In the genomic region with DNA sequence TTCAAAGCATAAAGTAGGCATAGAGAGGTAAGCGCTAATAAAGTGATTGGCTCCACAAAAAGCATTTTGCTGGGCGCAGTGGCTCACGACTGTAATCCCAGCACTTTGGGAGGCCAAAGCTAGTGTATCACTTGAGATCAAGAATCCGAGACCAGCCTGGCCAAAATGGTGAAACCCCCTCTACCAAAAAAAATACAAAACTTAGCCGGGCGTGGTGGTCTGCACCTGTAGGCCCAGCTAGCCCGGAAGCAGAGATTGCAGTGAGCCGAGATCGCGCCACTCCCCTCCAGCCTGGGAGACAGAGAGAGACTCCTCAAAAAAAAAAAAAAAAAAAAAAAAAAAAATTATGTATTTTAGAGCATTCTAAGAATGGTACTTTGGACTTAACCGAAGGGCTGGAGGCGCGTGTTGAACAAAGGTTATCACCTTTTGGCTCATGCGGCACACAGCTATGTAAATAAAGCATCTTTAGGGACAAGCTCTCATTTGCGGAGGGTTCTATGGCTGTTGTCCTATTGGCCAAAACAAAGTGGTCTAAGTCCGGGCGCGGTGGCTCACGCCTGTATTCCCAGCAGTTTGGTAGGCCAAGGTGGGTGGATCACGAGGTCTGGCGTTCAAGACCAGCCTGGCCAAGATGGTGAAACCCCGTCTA, we compare ENCODE assay signal across 8 cellular contexts. TPM values are rescaled to one million over a fixed set of nuclear protein-coding genes. Genes with fewer than 3 reads are reported as not detected.
DNase-seq lines count a peak whose midpoint lies in the region; ATAC-seq and TF ChIP-seq lines count a peak whose summit lies in the region.

No MANE protein-coding gene starts in this region.

- no peaks in the 10 kb centered on the region for H3K79me2 ChIP-seq in osteoblast (ENCODE audit: insufficient read depth, low read length)

- no peak for TF ChIP-seq CTCF in AG04450 (IDR thresholded peaks at IDR 0.05; ENCODE audit: low read depth, low read length)
- TF ChIP-seq CTCF in epithelial cell of proximal tubule (conservative IDR thresholded peaks at IDR 0.05; ENCODE audit: low read depth, low read length), result no peak
- no peak for TF ChIP-seq CTCF in osteoblast (IDR thresholded peaks at IDR 0.05; ENCODE audit: extremely low read depth, low read depth, low read length)

- POLR2A ChIA-PET in AG04450 (lab: Yijun Ruan, JAX), result interaction anchor here (0.7 to 5.6 kb wide), 15 partner anchors 14 to 1768 kb away, joined by 3 to 101 read pairs (median 8); partner anchors contain the start of gene HFE

- peaks cover 8% of the 10 kb centered on the region for H3K4me1 ChIP-seq in SJSA1 (replicated peaks)
- H3K4me1 ChIP-seq in osteoblast (ENCODE audit: insufficient read depth, low read length), result peaks cover 12% of the 10 kb centered on the region

- DNase-seq in AG04450 (ENCODE audit: low read depth, low spot score), result no peak
- peak in 1 of 2 experiments; percentile 45 for DNase-seq in SJSA1 (ENCODE audit: low read depth in 1 of 2, low spot score in 2 of 2)
- no peak for DNase-seq in epithelial cell of proximal tubule (ENCODE audit: low read depth)
- no peak for DNase-seq in osteoblast (ENCODE audit: insufficient read length, low spot score, missing footprints)
- no peak for DNase-seq in activated gamma-delta T cell (lab: John Stamatoyannopoulos, UW)
- no peak for DNase-seq in DMS 273 treated with DMSO at 0.1 percent for 48 hours (lab: John Stamatoyannopoulos, UW)

- CTCF ChIA-PET in AG04450 (lab: Charles Lee), result interaction anchor here (0.6 to 20.2 kb wide), 5 partner anchors 10 to 169 kb away, joined by 3 to 858 read pairs (median 3); no protein-coding TSS in a partner anchor

- H3K36me3 ChIP-seq in SJSA1, result no peaks in the 10 kb centered on the region
- H3K36me3 ChIP-seq in osteoblast (ENCODE audit: insufficient read depth, low read length), result no peaks in the 10 kb centered on the region

- H3K9me3 ChIP-seq in AG04450 (ENCODE audit: control insufficient read depth, insufficient read depth, low read length) (peaks cover 13% of the 10 kb centered on the region), SJSA1 (replicated peaks) (no peaks in the 10 kb centered on the region), osteoblast (ENCODE audit: low read depth, low read length) (no peaks in the 10 kb centered on the region)

- no peaks in the 10 kb centered on the region for H4K20me1 ChIP-seq in osteoblast (ENCODE audit: insufficient read depth, low read length)

- no peaks in the 10 kb centered on the region for H3K27me3 ChIP-seq in AG04450 (ENCODE audit: control insufficient read depth, insufficient read depth, low read length)
- no peaks in the 10 kb centered on the region for H3K27me3 ChIP-seq in SJSA1 (replicated peaks)
- no peaks in the 10 kb centered on the region for H3K27me3 ChIP-seq in osteoblast (ENCODE audit: insufficient read depth, low read length)

- H3K4me3 ChIP-seq in AG04450 (ENCODE audit: low read depth, low read length) (peak overlapping the region; percentile 66), SJSA1 (peak overlapping the region; percentile 39), epithelial cell of proximal tubule (ENCODE audit: low read depth, low read length) (peak overlapping the region; percentile 61), osteoblast (ENCODE audit: insufficient read depth, low read length) (peak overlapping the region; percentile 71)

- H2AFZ ChIP-seq in osteoblast (ENCODE audit: low read length), result peak overlapping the region; percentile 58

- peak overlapping the region; percentile 94 for H3K4me2 ChIP-seq in osteoblast (ENCODE audit: insufficient read depth, low read length)

- ATAC-seq in GM21619 (IDR thresholded peaks at IDR 0.05; ENCODE audit: unreplicated experiment) (peak; percentile 1), GM18861 (IDR thresholded peaks at IDR 0.05; ENCODE audit: unreplicated experiment) (no peak)

- H3K27ac ChIP-seq in AG04450 (ENCODE audit: low read depth, low read length), result peak overlapping the region; percentile 88
- H3K27ac ChIP-seq in SJSA1, result peak overlapping the region; percentile 94
- H3K27ac ChIP-seq in osteoblast (ENCODE audit: low read depth, low read length), result peak overlapping the region; percentile 96

RNA-seq across cellular contexts. Expression of gene HFE, which starts 17.4 kb away (rescaled TPM):
- 19.5 and 21.4 TPM in 2 replicates for polyA plus RNA-seq in AG04450 (2011; rRNA removed)
- polyA minus RNA-seq in AG04450 (2011; rRNA and poly(A)+ RNA removed), result 19.7 and 20.1 TPM in 2 replicates
- total RNA-seq in SJSA1 (2014; rRNA removed; shearing (Covaris generic)), result 2.6 and 3.5 TPM in 2 replicates
- 5.1 and 5.3 TPM in 2 replicates for total RNA-seq in epithelial cell of proximal tubule
- total RNA-seq in osteoblast, result 14.1 and 15.9 TPM in 2 replicates
